1 cellular context compared by ENCODE assay signal in the genomic region with DNA sequence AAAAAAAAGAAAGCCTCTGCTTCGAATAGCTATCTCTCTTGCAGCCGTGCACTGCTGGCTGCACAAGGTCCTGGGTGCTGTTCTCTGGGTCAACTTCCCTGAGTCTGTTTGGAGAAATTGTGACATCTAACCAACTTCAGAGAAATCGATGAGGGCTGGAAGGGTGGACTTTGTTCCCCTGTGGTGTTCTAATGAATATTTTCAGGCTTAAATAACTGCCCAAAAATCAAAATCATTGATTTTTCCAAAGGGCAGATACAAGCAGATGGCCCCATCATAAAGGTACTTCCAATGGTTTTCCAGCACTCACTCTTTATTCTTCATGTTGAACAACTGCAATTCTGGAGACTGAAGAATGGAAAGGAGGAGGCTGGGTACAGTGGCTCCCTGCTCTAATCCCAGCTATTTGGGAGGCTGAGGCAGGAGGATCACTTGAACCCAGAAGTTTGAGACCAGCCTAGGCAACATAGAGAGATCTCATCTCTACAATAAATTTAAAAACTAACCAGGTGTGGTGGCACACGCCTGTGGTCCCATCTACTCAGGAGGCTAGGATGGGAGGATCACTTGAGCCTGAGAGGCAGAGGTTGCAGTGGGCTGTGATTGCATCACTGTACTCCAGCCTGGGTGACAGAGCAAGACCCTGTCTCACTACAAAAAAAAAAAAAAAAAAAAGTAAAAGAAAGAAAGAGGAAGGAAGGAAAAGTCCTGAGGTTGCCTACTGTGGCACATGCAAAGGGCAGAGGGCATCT.
A peak's percentile ranks its signal among the peaks of the same experiment; 100 is the strongest.
TF ChIP-seq lines count a peak whose summit lies in the region.

No MANE protein-coding gene starts in this region.

TF ChIP-seq in HepG2, 621 proteins besides CTCF, POLR2A, EP300 and RAD21 (continued from another document and continues in another):
- peak; percentile 98 for TF ChIP-seq ARID5B (CRISPR knock-in tag; IDR thresholded peaks at IDR 0.05)
- TF ChIP-seq ZNF549 (CRISPR knock-in tag; IDR thresholded peaks at IDR 0.05), result peak; percentile 63; the same call in 1 of the 2 replicates
- TF ChIP-seq ZC3H4 (CRISPR knock-in tag; IDR thresholded peaks at IDR 0.05; ENCODE audit: borderline replicate concordance), result peak; percentile 22; the same call in 1 of the 2 replicates
- peak; percentile 81 for TF ChIP-seq FOSL2 (CRISPR knock-in tag; IDR thresholded peaks at IDR 0.05)
- TF ChIP-seq ATF7-NPFF (CRISPR knock-in tag; IDR thresholded peaks at IDR 0.05; ENCODE audit: low read depth), result no peak; the same call in 1 of the 2 replicates
- TF ChIP-seq SP1 (IDR thresholded peaks at IDR 0.05), result no peak
- TF ChIP-seq SP1 (CRISPR knock-in tag; IDR thresholded peaks at IDR 0.05), result no peak
- TF ChIP-seq ARID2 (CRISPR knock-in tag; IDR thresholded peaks at IDR 0.05; ENCODE audit: borderline replicate concordance), result no peak
- peak; percentile 78 for TF ChIP-seq TARDBP (CRISPR knock-in tag; IDR thresholded peaks at IDR 0.05)
- peak; percentile 88 for TF ChIP-seq GFI1 (CRISPR knock-in tag; IDR thresholded peaks at IDR 0.05; ENCODE audit: borderline replicate concordance)
- TF ChIP-seq, protein P1, sequence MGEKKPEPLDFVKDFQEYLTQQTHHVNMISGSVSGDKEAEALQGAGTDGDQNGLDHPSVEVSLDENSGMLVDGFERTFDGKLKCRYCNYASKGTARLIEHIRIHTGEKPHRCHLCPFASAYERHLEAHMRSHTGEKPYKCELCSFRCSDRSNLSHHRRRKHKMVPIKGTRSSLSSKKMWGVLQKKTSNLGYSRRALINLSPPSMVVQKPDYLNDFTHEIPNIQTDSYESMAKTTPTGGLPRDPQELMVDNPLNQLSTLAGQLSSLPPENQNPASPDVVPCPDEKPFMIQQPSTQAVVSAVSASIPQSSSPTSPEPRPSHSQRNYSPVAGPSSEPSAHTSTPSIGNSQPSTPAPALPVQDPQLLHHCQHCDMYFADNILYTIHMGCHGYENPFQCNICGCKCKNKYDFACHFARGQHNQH (CRISPR knock-in tag; IDR thresholded peaks at IDR 0.05), result peak; percentile 77
- peak; percentile 83; the same call in 1 of the 2 replicates for TF ChIP-seq KDM3A (CRISPR knock-in tag; IDR thresholded peaks at IDR 0.05; ENCODE audit: low read depth)
- TF ChIP-seq SOX6 (IDR thresholded peaks at IDR 0.05), result no peak
- peak; percentile 93 for TF ChIP-seq SOX6 (CRISPR knock-in tag; IDR thresholded peaks at IDR 0.05)
- peak; percentile 57; the same call in 1 of the 2 replicates for TF ChIP-seq MTA1 (CRISPR knock-in tag; IDR thresholded peaks at IDR 0.05; ENCODE audit: borderline replicate concordance)
- TF ChIP-seq, protein P2, sequence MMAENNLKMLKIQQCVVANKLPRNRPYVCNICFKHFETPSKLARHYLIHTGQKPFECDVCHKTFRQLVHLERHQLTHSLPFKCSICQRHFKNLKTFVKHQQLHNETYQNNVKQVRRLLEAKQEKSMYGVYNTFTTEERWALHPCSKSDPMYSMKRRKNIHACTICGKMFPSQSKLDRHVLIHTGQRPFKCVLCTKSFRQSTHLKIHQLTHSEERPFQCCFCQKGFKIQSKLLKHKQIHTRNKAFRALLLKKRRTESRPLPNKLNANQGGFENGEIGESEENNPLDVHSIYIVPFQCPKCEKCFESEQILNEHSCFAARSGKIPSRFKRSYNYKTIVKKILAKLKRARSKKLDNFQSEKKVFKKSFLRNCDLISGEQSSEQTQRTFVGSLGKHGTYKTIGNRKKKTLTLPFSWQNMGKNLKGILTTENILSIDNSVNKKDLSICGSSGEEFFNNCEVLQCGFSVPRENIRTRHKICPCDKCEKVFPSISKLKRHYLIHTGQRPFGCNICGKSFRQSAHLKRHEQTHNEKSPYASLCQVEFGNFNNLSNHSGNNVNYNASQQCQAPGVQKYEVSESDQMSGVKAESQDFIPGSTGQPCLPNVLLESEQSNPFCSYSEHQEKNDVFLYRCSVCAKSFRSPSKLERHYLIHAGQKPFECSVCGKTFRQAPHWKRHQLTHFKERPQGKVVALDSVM (CRISPR knock-in tag; IDR thresholded peaks at IDR 0.05), result peak; percentile 98
- TF ChIP-seq POGZ (CRISPR knock-in tag; IDR thresholded peaks at IDR 0.05), result peak; percentile 90
- TF ChIP-seq POLR2AphosphoS5 (IDR thresholded peaks at IDR 0.05; ENCODE audit: low read depth, low read length), result peak; percentile 59
- peak; percentile 58; the same call in 1 of the 2 replicates for TF ChIP-seq SPEN (CRISPR knock-in tag; IDR thresholded peaks at IDR 0.05; ENCODE audit: low read depth)
- no peak for TF ChIP-seq ZNF598 (CRISPR knock-in tag; IDR thresholded peaks at IDR 0.05; ENCODE audit: borderline replicate concordance)
- TF ChIP-seq KLF9 (CRISPR knock-in tag; IDR thresholded peaks at IDR 0.05; ENCODE audit: low read depth), result peak; percentile 82; the same call in 1 of the 2 replicates
- peak; percentile 54; the same call in 1 of the 2 replicates for TF ChIP-seq ZFP90 (CRISPR knock-in tag; IDR thresholded peaks at IDR 0.05; ENCODE audit: borderline replicate concordance)
- no peak for TF ChIP-seq ZHX2 (IDR thresholded peaks at IDR 0.05; ENCODE audit: low read depth)
- TF ChIP-seq ZHX2 (CRISPR knock-in tag; IDR thresholded peaks at IDR 0.05; ENCODE audit: borderline replicate concordance), result peak; percentile 76; the same call in 1 of the 2 replicates
- TF ChIP-seq SIN3A (IDR thresholded peaks at IDR 0.05; ENCODE audit: borderline replicate concordance, low read depth, low read length), result no peak
- TF ChIP-seq, protein P3, sequence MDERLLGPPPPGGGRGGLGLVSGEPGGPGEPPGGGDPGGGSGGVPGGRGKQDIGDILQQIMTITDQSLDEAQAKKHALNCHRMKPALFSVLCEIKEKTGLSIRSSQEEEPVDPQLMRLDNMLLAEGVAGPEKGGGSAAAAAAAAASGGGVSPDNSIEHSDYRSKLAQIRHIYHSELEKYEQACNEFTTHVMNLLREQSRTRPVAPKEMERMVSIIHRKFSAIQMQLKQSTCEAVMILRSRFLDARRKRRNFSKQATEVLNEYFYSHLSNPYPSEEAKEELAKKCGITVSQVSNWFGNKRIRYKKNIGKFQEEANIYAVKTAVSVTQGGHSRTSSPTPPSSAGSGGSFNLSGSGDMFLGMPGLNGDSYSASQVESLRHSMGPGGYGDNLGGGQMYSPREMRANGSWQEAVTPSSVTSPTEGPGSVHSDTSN (CRISPR knock-in tag; IDR thresholded peaks at IDR 0.05), result peak; percentile 23; the same call in 1 of the 2 replicates
- peak; percentile 69 for TF ChIP-seq ZMYM4 (CRISPR knock-in tag; IDR thresholded peaks at IDR 0.05)
- peak; percentile 82 for TF ChIP-seq SIX1 (CRISPR knock-in tag; IDR thresholded peaks at IDR 0.05; ENCODE audit: borderline replicate concordance)
- TF ChIP-seq NFATC3 (CRISPR knock-in tag; IDR thresholded peaks at IDR 0.05), result no peak
- TF ChIP-seq ZNF383 (CRISPR knock-in tag; IDR thresholded peaks at IDR 0.05; ENCODE audit: borderline replicate concordance), result no peak
- 0 out of 2 replicates have a peak, but pooled peaks have one; percentile 56 for TF ChIP-seq SMYD3 (CRISPR knock-in tag; IDR thresholded peaks at IDR 0.05)
- TF ChIP-seq ZNF740 (CRISPR knock-in tag; IDR thresholded peaks at IDR 0.05), result no peak
- TF ChIP-seq, protein P4, sequence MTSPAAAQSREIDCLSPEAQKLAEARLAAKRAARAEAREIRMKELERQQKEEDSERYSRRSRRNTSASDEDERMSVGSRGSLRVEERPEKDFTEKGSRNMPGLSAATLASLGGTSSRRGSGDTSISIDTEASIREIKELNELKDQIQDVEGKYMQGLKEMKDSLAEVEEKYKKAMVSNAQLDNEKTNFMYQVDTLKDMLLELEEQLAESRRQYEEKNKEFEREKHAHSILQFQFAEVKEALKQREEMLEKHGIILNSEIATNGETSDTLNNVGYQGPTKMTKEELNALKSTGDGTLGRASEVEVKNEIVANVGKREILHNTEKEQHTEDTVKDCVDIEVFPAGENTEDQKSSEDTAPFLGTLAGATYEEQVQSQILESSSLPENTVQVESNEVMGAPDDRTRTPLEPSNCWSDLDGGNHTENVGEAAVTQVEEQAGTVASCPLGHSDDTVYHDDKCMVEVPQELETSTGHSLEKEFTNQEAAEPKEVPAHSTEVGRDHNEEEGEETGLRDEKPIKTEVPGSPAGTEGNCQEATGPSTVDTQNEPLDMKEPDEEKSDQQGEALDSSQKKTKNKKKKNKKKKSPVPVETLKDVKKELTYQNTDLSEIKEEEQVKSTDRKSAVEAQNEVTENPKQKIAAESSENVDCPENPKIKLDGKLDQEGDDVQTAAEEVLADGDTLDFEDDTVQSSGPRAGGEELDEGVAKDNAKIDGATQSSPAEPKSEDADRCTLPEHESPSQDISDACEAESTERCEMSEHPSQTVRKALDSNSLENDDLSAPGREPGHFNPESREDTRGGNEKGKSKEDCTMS (CRISPR knock-in tag; conservative IDR thresholded peaks at IDR 0.05), result no peak
- peak; percentile 92 for TF ChIP-seq ARNTL (CRISPR knock-in tag; IDR thresholded peaks at IDR 0.05)
- TF ChIP-seq ZBTB20 (CRISPR knock-in tag; IDR thresholded peaks at IDR 0.05; ENCODE audit: borderline replicate concordance, low read depth), result 0 out of 2 replicates have a peak, but pooled peaks have one; percentile 45
- 0 out of 2 replicates have a peak, but pooled peaks have one; percentile 44 for TF ChIP-seq SP140L (CRISPR knock-in tag; IDR thresholded peaks at IDR 0.05; ENCODE audit: borderline replicate concordance)
- TF ChIP-seq, protein P5, sequence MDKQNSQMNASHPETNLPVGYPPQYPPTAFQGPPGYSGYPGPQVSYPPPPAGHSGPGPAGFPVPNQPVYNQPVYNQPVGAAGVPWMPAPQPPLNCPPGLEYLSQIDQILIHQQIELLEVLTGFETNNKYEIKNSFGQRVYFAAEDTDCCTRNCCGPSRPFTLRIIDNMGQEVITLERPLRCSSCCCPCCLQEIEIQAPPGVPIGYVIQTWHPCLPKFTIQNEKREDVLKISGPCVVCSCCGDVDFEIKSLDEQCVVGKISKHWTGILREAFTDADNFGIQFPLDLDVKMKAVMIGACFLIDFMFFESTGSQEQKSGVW (CRISPR knock-in tag; IDR thresholded peaks at IDR 0.05; ENCODE audit: borderline replicate concordance), result no peak
- TF ChIP-seq ZNF768 (CRISPR knock-in tag; IDR thresholded peaks at IDR 0.05), result no peak; the same call in 1 of the 2 replicates
- TF ChIP-seq ZNF333 (CRISPR knock-in tag; IDR thresholded peaks at IDR 0.05; ENCODE audit: borderline replicate concordance), result 0 out of 2 replicates have a peak, but pooled peaks have one; percentile 34
- peak; percentile 98 for TF ChIP-seq NCOR1 (IDR thresholded peaks at IDR 0.05; ENCODE audit: borderline replicate concordance, low read length)
- TF ChIP-seq ZNF589 (CRISPR knock-in tag; conservative IDR thresholded peaks at IDR 0.05), result no peak
- TF ChIP-seq FOXC1 (CRISPR knock-in tag; IDR thresholded peaks at IDR 0.05; ENCODE audit: borderline replicate concordance), result no peak
